In genomic region chr17:43365356-43365755, GRCh38 we compare ENCODE assay signal across 16 cellular contexts. TPM values are rescaled to one million over a fixed set of nuclear protein-coding genes. Genes with fewer than 3 reads are reported as not detected.
DNase-seq lines count a peak whose midpoint lies in the region; ATAC-seq and TF ChIP-seq lines count a peak whose summit lies in the region.
"Had no signal": no experiment of that assay in that cellular context is flagged by ENCODE, and none has a peak within 500 bp of the region (broad histone marks: within the 10 kb centered on the region; RNA-seq: fewer than 3 reads in every experiment).

No MANE protein-coding gene starts in this region.

- H3K36me3 Mint-ChIP-seq in activated naive CD4-positive, alpha-beta T cell treated with anti-CD3 and anti-CD28 coated beads, Interleukin-2, amount 50 U/mL, for 24 hours = no peaks in the 10 kb centered on the region
- no peaks in the 10 kb centered on the region for H3K36me3 Mint-ChIP-seq in activated naive CD4-positive, alpha-beta T cell treated with anti-CD3 and anti-CD28 coated beads, Interleukin-2, amount 10 ng/mL, durations not matched to agents 7 days and 5 days
- H3K36me3 Mint-ChIP-seq in endodermal cell (ENCODE audit: low read depth) (peaks cover 16% of the 10 kb centered on the region), type B pancreatic cell (no peaks in the 10 kb centered on the region)
- H3K36me3 Mint-ChIP-seq: activated naive CD8-positive, alpha-beta T cell treated with anti-CD3 and anti-CD28 coated beads, Interleukin-2, amount 10 ng/mL, durations not matched to agents 7 days and 5 days had no signal

- BruUV-seq in Panc1 (replicated peaks; lab: Mats Ljungman, UMichigan) = no TSS peak

- intact Hi-C loops in Panc1 (cut with micrococcal nuclease; ENCODE audit: unreplicated experiment) = no loop called here

- no peaks in the 10 kb centered on the region for H3K27me3 Mint-ChIP-seq in activated naive CD4-positive, alpha-beta T cell treated with anti-CD3 and anti-CD28 coated beads, Interleukin-2, amount 50 U/mL, for 24 hours
- H3K27me3 Mint-ChIP-seq in activated naive CD4-positive, alpha-beta T cell treated with anti-CD3 and anti-CD28 coated beads, Interleukin-2, amount 10 ng/mL, durations not matched to agents 7 days and 5 days = peaks cover 4% of the 10 kb centered on the region
- H3K27me3 Mint-ChIP-seq in endodermal cell (ENCODE audit: insufficient read depth) = no peaks in the 10 kb centered on the region
- peaks cover 5% of the 10 kb centered on the region for H3K27me3 Mint-ChIP-seq in type B pancreatic cell
- H3K27me3 Mint-ChIP-seq: activated naive CD8-positive, alpha-beta T cell treated with anti-CD3 and anti-CD28 coated beads, Interleukin-2, amount 10 ng/mL, durations not matched to agents 7 days and 5 days had no signal

- H3K4me3 ChIP-seq in Panc1 (ENCODE audit: low read depth in 2 of 2, low read length in 2 of 2) = no peak overlapping the region
- no peak overlapping the region for H3K4me3 ChIP-seq in endodermal cell (ENCODE audit: low read length)
- H3K4me3 ChIP-seq: BLaER1, uterus had no signal

- in situ Hi-C loops in Panc1 (cut with HindIII; ENCODE audit: low pct_unique_long_range_greater_than_20kb, low sequenced_read_pairs) = no loop called here

- ATAC-seq in Panc1 (no peak), HG02938 (IDR thresholded peaks at IDR 0.05; ENCODE audit: unreplicated experiment) (no peak)

- WGBS in endodermal cell (ENCODE audit: insufficient coverage in 1 of 2, insufficient read length in 1 of 2), 2 experiments = 93 to 100% methylated on average over 2 to 4 of the region's 4 CpGs

- TF ChIP-seq CTCF in Panc1 (IDR thresholded peaks at IDR 0.05) = 0 out of 2 replicates have a peak, but pooled peaks have one; percentile 27
- peak; percentile 54 for TF ChIP-seq CTCF in endodermal cell (conservative IDR thresholded peaks at IDR 0.05)
- peak; percentile 55 for TF ChIP-seq CTCF in type B pancreatic cell (conservative IDR thresholded peaks at IDR 0.05)

- H3K27me3 ChIP-seq in Panc1 (ENCODE audit: control insufficient read depth, insufficient read depth, low read length) = no peaks in the 10 kb centered on the region
- no peaks in the 10 kb centered on the region for H3K27me3 ChIP-seq in endodermal cell (ENCODE audit: control insufficient read depth, insufficient read depth, low read length, poor library complexity, severe bottlenecking)
- H3K27me3 ChIP-seq: BLaER1, uterus had no signal

- H3K4me3 Mint-ChIP-seq in activated naive CD4-positive, alpha-beta T cell treated with anti-CD3 and anti-CD28 coated beads, Interleukin-2, amount 50 U/mL, for 24 hours = no peak overlapping the region
- no peak overlapping the region for H3K4me3 Mint-ChIP-seq in activated naive CD4-positive, alpha-beta T cell treated with anti-CD3 and anti-CD28 coated beads, Interleukin-2, amount 10 ng/mL, durations not matched to agents 7 days and 5 days
- H3K4me3 Mint-ChIP-seq in endodermal cell (no peak overlapping the region), type B pancreatic cell (no peak overlapping the region)
- H3K4me3 Mint-ChIP-seq: activated naive CD8-positive, alpha-beta T cell treated with anti-CD3 and anti-CD28 coated beads, Interleukin-2, amount 10 ng/mL, durations not matched to agents 7 days and 5 days had no signal

- peaks cover 12% of the 10 kb centered on the region for H3K4me1 ChIP-seq in Panc1 (ENCODE audit: control insufficient read depth, insufficient read depth, low read length)
- H3K4me1 ChIP-seq in endodermal cell (ENCODE audit: control insufficient read depth, insufficient read depth, low read length) = no peaks in the 10 kb centered on the region

- POLR2A ChIA-PET in Panc1 (lab: Charles Lee) = no interaction called here

- no peaks in the 10 kb centered on the region for H3K36me3 ChIP-seq in Panc1 (ENCODE audit: control insufficient read depth, insufficient read depth, low read length)
- no peaks in the 10 kb centered on the region for H3K36me3 ChIP-seq in endodermal cell (ENCODE audit: control insufficient read depth, insufficient read depth, low read length)
- H3K36me3 ChIP-seq: BLaER1, uterus had no signal

- H3K9me3 Mint-ChIP-seq in activated naive CD4-positive, alpha-beta T cell treated with anti-CD3 and anti-CD28 coated beads, Interleukin-2, amount 50 U/mL, for 24 hours = no peaks in the 10 kb centered on the region
- H3K9me3 Mint-ChIP-seq in activated naive CD4-positive, alpha-beta T cell treated with anti-CD3 and anti-CD28 coated beads, Interleukin-2, amount 10 ng/mL, durations not matched to agents 7 days and 5 days = no peaks in the 10 kb centered on the region
- H3K9me3 Mint-ChIP-seq in endodermal cell (peaks cover 30% of the 10 kb centered on the region), type B pancreatic cell (no peaks in the 10 kb centered on the region)
- H3K9me3 Mint-ChIP-seq: activated naive CD8-positive, alpha-beta T cell treated with anti-CD3 and anti-CD28 coated beads, Interleukin-2, amount 10 ng/mL, durations not matched to agents 7 days and 5 days had no signal

- peaks cover 53% of the 10 kb centered on the region for H3K4me1 Mint-ChIP-seq in activated naive CD4-positive, alpha-beta T cell treated with anti-CD3 and anti-CD28 coated beads, Interleukin-2, amount 50 U/mL, for 24 hours
- peaks cover 46% of the 10 kb centered on the region for H3K4me1 Mint-ChIP-seq in activated naive CD4-positive, alpha-beta T cell treated with anti-CD3 and anti-CD28 coated beads, Interleukin-2, amount 10 ng/mL, durations not matched to agents 7 days and 5 days
- H3K4me1 Mint-ChIP-seq in endodermal cell (peaks cover 28% of the 10 kb centered on the region), type B pancreatic cell (ENCODE audit: unreplicated experiment) (peaks cover 18% of the 10 kb centered on the region)

- no peak overlapping the region for H3K27ac ChIP-seq in Panc1 (ENCODE audit: low read length)
- H3K27ac ChIP-seq in endodermal cell (ENCODE audit: low read depth, low read length) = no peak overlapping the region
- H3K27ac ChIP-seq: BLaER1, RWPE1, uterus had no signal

- no peak overlapping the region for H3K9ac ChIP-seq in endodermal cell (ENCODE audit: extremely low read depth, low read length, poor library complexity, severe bottlenecking)
- H3K9ac ChIP-seq: BLaER1 had no signal

- DNase-seq in activated naive CD4-positive, alpha-beta T cell treated with anti-CD3 and anti-CD28 coated beads, Interleukin-2, amount 10 ng/mL, durations not matched to agents 7 days and 5 days = no peak
- DNase-seq in Panc1 (ENCODE audit: low read depth, low spot score) = no peak
- DNase-seq in endodermal cell = no peak
- DNase-seq in type B pancreatic cell (ENCODE audit: extremely low spot score, unreplicated experiment) = no peak
- no peak for DNase-seq in NK-92 treated with Interleukin-12 subunit alpha and Interleukin-12 subunit beta, amount 100 ng/mL, for 24 hours (lab: John Stamatoyannopoulos, UW)
- no peak for DNase-seq in EL
- DNase-seq: activated naive CD8-positive, alpha-beta T cell treated with anti-CD3 and anti-CD28 coated beads, Interleukin-2, amount 10 ng/mL, durations not matched to agents 7 days and 5 days; cortex of kidney; foreskin melanocyte; NCI-H1417; NCI-H510A; uterus had no signal

- CTCF ChIA-PET in activated naive CD4-positive, alpha-beta T cell treated with anti-CD3 and anti-CD28 coated beads, Interleukin-2, amount 10 ng/mL, durations not matched to agents 7 days and 5 days (lab: Charles Lee) = interaction anchor here (1.0 kb wide), 1 partner anchor 28 kb away, joined by 3 read pairs; no protein-coding TSS in a partner anchor
- CTCF ChIA-PET in Panc1 (lab: Charles Lee) = no interaction called here

- H3K27ac Mint-ChIP-seq in activated naive CD4-positive, alpha-beta T cell treated with anti-CD3 and anti-CD28 coated beads, Interleukin-2, amount 50 U/mL, for 24 hours = peak overlapping the region; percentile 63
- H3K27ac Mint-ChIP-seq in activated naive CD4-positive, alpha-beta T cell treated with anti-CD3 and anti-CD28 coated beads, Interleukin-2, amount 10 ng/mL, durations not matched to agents 7 days and 5 days = no peak overlapping the region
- H3K27ac Mint-ChIP-seq in endodermal cell (no peak overlapping the region), type B pancreatic cell (peak overlapping the region; percentile 35)

- H3K9me3 ChIP-seq in Panc1 (ENCODE audit: control insufficient read depth, insufficient read depth, low read depth, low read length) = no peaks in the 10 kb centered on the region
- no peaks in the 10 kb centered on the region for H3K9me3 ChIP-seq in endodermal cell (ENCODE audit: control insufficient read depth, low read length)
- H3K9me3 ChIP-seq: BLaER1, uterus had no signal

RNA-seq across cellular contexts. Expression of gene ARL4D, which starts 33.4 kb away (rescaled TPM):
- total RNA-seq in Panc1 (2021; ENCODE audit: unreplicated experiment) (4.5 TPM), endodermal cell (100 to 1,000 TPM; 129 to 142 TPM), type B pancreatic cell (ENCODE audit: low replicate concordance) (8.3 and 9.9 TPM in 2 replicates)
- polyA plus RNA-seq in Panc1 (2012; ENCODE audit: insufficient read length) = 5.0 TPM
- polyA plus RNA-seq in endodermal cell (2013, experiment 1 of 2) = 47.0 TPM
- polyA plus RNA-seq in endodermal cell (2013, experiment 2 of 2) = 62.6 TPM

Comparison
In these comparisons a context has a peak if more than half of its experiments do, and no peak if none do; other contexts are left out.
1. H3K27ac Mint-ChIP-seq: peak in activated naive CD4-positive, alpha-beta T cell treated with anti-CD3 and anti-CD28 coated beads, Interleukin-2, amount 50 U/mL, for 24 hours (single experiment) and type B pancreatic cell (single experiment); none in activated naive CD4-positive, alpha-beta T cell treated with anti-CD3 and anti-CD28 coated beads, Interleukin-2, amount 10 ng/mL, durations not matched to agents 7 days and 5 days (single experiment) and endodermal cell (single experiment).
2. RNA of gene ARL4D, which starts 33.4 kb away (total RNA-seq): 129 to 142 TPM in endodermal cell; 8.3 to 9.9 TPM in type B pancreatic cell and 4.5 TPM in Panc1 (single experiment); every median in the first group is over 10 times any median in the second.
3. Peak in every context shown above with its lines, with median percentiles within 50 percentile points of each other: CTCF ChIP-seq.